ENCODE assay signal across 36 cellular contexts in the genomic region with DNA sequence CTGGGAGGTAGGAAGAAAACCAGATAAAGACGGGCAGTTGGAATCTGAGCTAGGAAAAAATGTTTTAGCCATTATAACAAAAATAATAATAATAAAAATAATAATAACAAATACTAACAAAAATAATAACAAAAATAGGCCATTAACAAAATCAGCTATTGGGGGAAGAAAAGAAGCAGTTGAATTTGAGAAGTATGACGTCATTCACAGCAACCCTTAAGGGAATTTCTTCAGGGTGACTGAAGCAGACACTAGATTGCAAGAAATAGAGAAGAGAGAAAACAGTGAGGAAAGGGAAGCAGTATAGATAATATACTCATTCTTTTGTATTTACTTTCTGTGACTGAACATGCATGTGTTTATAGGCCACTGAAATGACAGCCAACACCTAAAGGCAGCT. TPM values are rescaled to one million over a fixed set of nuclear protein-coding genes. Genes with fewer than 3 reads are reported as not detected.
"Had no signal": no experiment of that assay in that cellular context is flagged by ENCODE, and none has a peak within 500 bp of the region (broad histone marks: within the 10 kb centered on the region; RNA-seq: fewer than 3 reads in every experiment).

No MANE protein-coding gene starts in this region.

- DNase-seq: natural killer cell; occipital lobe; ovary; posterior cingulate gyrus; psoas muscle; right cardiac atrium; spleen; stimulated activated CD4-positive, alpha-beta T cell treated with anti-CD3 and anti-CD28 coated beads, Interleukin-12 subunit alpha, Interleukin-12 subunit beta, amount 100 ng/mL, for 4 hours; stimulated activated CD4-positive, alpha-beta T cell treated with anti-CD3 and anti-CD28 coated beads, Interleukin-1b, Interleukin-23, amount 100 ng/mL, for 48 hours; stimulated activated CD4-positive, alpha-beta T cell treated with anti-CD3 and anti-CD28 coated beads, Interleukin-4, amount 100 ng/mL, for 1 hour; stimulated activated CD4-positive, alpha-beta T cell treated with anti-CD3 and anti-CD28 coated beads, Interleukin-4, amount 100 ng/mL, for 4 hours; stimulated activated CD8-positive, alpha-beta memory T cell treated with anti-CD3 and anti-CD28 coated beads, Interleukin-4, amount 100 ng/mL, for 48 hours; stimulated activated naive CD4-positive, alpha-beta T cell; stimulated activated naive CD8-positive, alpha-beta T cell treated with anti-CD3 and anti-CD28 coated beads, Interleukin-15, amount 100 ng/mL, for 72 hours; stimulated activated naive CD8-positive, alpha-beta T cell treated with anti-CD3 and anti-CD28 coated beads, Interleukin-15, Interleukin-2, amounts not matched to agents 100 U/mL and 50 U/mL, for 24 hours; substantia nigra; testis; tibial artery; transverse colon; upper lobe of right lung; uterus had no signal

- H3K36me3 Mint-ChIP-seq: natural killer cell; neural progenitor cell; stimulated activated memory B cell treated with anti-CD40 and anti-IgM and Interleukin-4, amounts not matched to agents 10 μg/mL and 1 μg/mL and 100 μg/mL, for 72 hours; type B pancreatic cell had no signal

- H3K27ac ChIP-seq: neural progenitor cell, ovary, parathyroid adenoma, psoas muscle, skin epidermis, spleen, suprapubic skin, testis, tibial artery, transverse colon, upper lobe of right lung, uterus had no signal

- H3K27me3 ChIP-seq: neural progenitor cell, ovary, spleen, suprapubic skin, testis, tibial artery, transverse colon, upper lobe of right lung, uterus had no signal

- H3K4me1 Mint-ChIP-seq: nephron; neural progenitor cell; stimulated activated memory B cell treated with anti-CD40 and anti-IgM and Interleukin-4, amounts not matched to agents 10 μg/mL and 1 μg/mL and 100 μg/mL, for 72 hours; stimulated activated naive CD8-positive, alpha-beta T cell treated with anti-CD3 and anti-CD28 coated beads, Interleukin-15, amount 100 ng/mL, for 72 hours had no signal

- H3K79me2 ChIP-seq: parathyroid adenoma had no signal

- H3K4me3 ChIP-seq: neural progenitor cell, ovary, psoas muscle, skin epidermis, smooth muscle cell, spleen, suprapubic skin, testis, tibial artery, transverse colon, upper lobe of right lung, uterus had no signal

- H3K9me3 ChIP-seq: ovary, psoas muscle, spleen, suprapubic skin, testis, tibial artery, transverse colon, upper lobe of right lung, uterus had no signal

- ATAC-seq: natural killer cell; psoas muscle; right cardiac atrium; sciatic nerve; stimulated activated memory B cell treated with anti-CD40 and anti-IgM and Interleukin-4, amounts not matched to agents 10 μg/mL and 1 μg/mL and 100 μg/mL, for 72 hours; stimulated activated naive CD8-positive, alpha-beta T cell treated with anti-CD3 and anti-CD28 coated beads, Interleukin-15, amount 100 ng/mL, for 72 hours; stimulated activated naive CD8-positive, alpha-beta T cell treated with anti-CD3 and anti-CD28 coated beads, Interleukin-15, Interleukin-2, amounts not matched to agents 100 U/mL and 50 U/mL, for 24 hours; upper lobe of right lung had no signal

- H3K36me3 ChIP-seq: neural progenitor cell, ovary, spleen, suprapubic skin, tibial artery, transverse colon, upper lobe of right lung, uterus had no signal

- H3K9ac ChIP-seq: neural progenitor cell, parathyroid adenoma had no signal

- H2AFZ ChIP-seq: neural progenitor cell, parathyroid adenoma had no signal

- H3K27ac Mint-ChIP-seq: natural killer cell; nephron; neural progenitor cell; progenitor cell of endocrine pancreas; stimulated activated memory B cell treated with anti-CD40 and anti-IgM and Interleukin-4, amounts not matched to agents 10 μg/mL and 1 μg/mL and 100 μg/mL, for 72 hours; type B pancreatic cell had no signal

- H3K27me3 Mint-ChIP-seq: stimulated activated memory B cell treated with anti-CD40 and anti-IgM and Interleukin-4, amounts not matched to agents 10 μg/mL and 1 μg/mL and 100 μg/mL, for 72 hours had no signal

- H3K4me3 Mint-ChIP-seq: natural killer cell; nephron; neural progenitor cell; stimulated activated memory B cell treated with anti-CD40 and anti-IgM and Interleukin-4, amounts not matched to agents 10 μg/mL and 1 μg/mL and 100 μg/mL, for 72 hours; stimulated activated naive CD8-positive, alpha-beta T cell treated with anti-CD3 and anti-CD28 coated beads, Interleukin-15, amount 100 ng/mL, for 72 hours; type B pancreatic cell had no signal

- H3K4me1 ChIP-seq: neural progenitor cell, parathyroid adenoma, psoas muscle, spleen, testis, tibial artery, transverse colon, upper lobe of right lung, uterus had no signal

- H3K9me3 Mint-ChIP-seq: natural killer cell; nephron; neural progenitor cell; stimulated activated memory B cell treated with anti-CD40 and anti-IgM and Interleukin-4, amounts not matched to agents 10 μg/mL and 1 μg/mL and 100 μg/mL, for 72 hours; type B pancreatic cell had no signal

- H3K4me2 ChIP-seq: neural progenitor cell, smooth muscle cell had no signal

RNA-seq across cellular contexts. Expression of a gene that starts 20.0 kb away (rescaled TPM):
- total RNA-seq: natural killer cell, occipital lobe, osteoblast, ovary, progenitor cell of endocrine pancreas, psoas muscle, renal cortical epithelial cell, right cardiac atrium, sciatic nerve, smooth muscle cell, spleen, suprapubic skin, transverse colon, upper lobe of right lung, urinary bladder, uterus had no signal
- polyA plus RNA-seq: neural cell, ovary, psoas muscle, right cardiac atrium, smooth muscle cell, spleen, thymus, urinary bladder had no signal
